Comparison of ENCODE assay signal across 38 cellular contexts in genomic region chr21:14697769-14698168, GRCh38.
"Had no signal": no experiment of that assay in that cellular context is flagged by ENCODE, and none has a peak within 500 bp of the region (broad histone marks: within the 10 kb centered on the region; RNA-seq: fewer than 3 reads in every experiment).

No MANE protein-coding gene starts in this region.

- ATAC-seq: activated naive CD4-positive, alpha-beta T cell treated with anti-CD3 and anti-CD28 coated beads, Interleukin-2, amount 50 U/mL, for 72 hours; activated naive CD8-positive, alpha-beta T cell treated with anti-CD3 and anti-CD28 coated beads, Interleukin-2, amount 50 U/mL, for 24 hours; activated T-cell treated with anti-CD3 and anti-CD28 coated beads, Interleukin-2, amount 50 U/mL, for 4 hours; activated T-cell treated with anti-CD3 and anti-CD28 coated beads, Interleukin-2, amount 50 U/mL, for 72 hours; activated T-helper 17 cell treated with anti-CD3 and anti-CD28 coated beads, Interleukin-2, amount 50 U/mL, for 72 hours; body of pancreas had no signal

- H3K4me1 ChIP-seq: adrenal gland, ascending aorta, breast epithelium had no signal

- H3K36me3 Mint-ChIP-seq: activated naive CD4-positive, alpha-beta T cell treated with anti-CD3 and anti-CD28 coated beads, Interleukin-2, amount 10 ng/mL, durations not matched to agents 7 days and 5 days; activated naive CD4-positive, alpha-beta T cell treated with anti-CD3 and anti-CD28 coated beads, Interleukin-2, amount 50 U/mL, for 24 hours; activated naive CD4-positive, alpha-beta T cell treated with anti-CD3 and anti-CD28 coated beads, Interleukin-2, amount 50 U/mL, for 72 hours; brain had no signal

- H3K4me3 Mint-ChIP-seq: activated naive CD4-positive, alpha-beta T cell treated with anti-CD3 and anti-CD28 coated beads for 36 hours; activated naive CD4-positive, alpha-beta T cell treated with anti-CD3 and anti-CD28 coated beads, Interleukin-2, amount 10 ng/mL, durations not matched to agents 7 days and 5 days; activated naive CD4-positive, alpha-beta T cell treated with anti-CD3 and anti-CD28 coated beads, Interleukin-2, amount 50 U/mL, for 24 hours; activated naive CD8-positive, alpha-beta T cell; activated naive CD8-positive, alpha-beta T cell treated with anti-CD3 and anti-CD28 coated beads for 36 hours; activated naive CD8-positive, alpha-beta T cell treated with anti-CD3 and anti-CD28 coated beads, Interleukin-2, amount 10 ng/mL, durations not matched to agents 7 days and 5 days; activated naive CD8-positive, alpha-beta T cell treated with anti-CD3 and anti-CD28 coated beads, Interleukin-2, amount 50 U/mL, for 24 hours; activated T-cell treated with anti-CD3 and anti-CD28 coated beads, Interleukin-2, amount 50 U/mL, for 24 hours; activated T-cell treated with anti-CD3 and anti-CD28 coated beads, Interleukin-2, amount 50 U/mL, for 4 hours; activated T-cell treated with anti-CD3 and anti-CD28 coated beads, Interleukin-2, amount 50 U/mL, for 72 hours; activated T-helper 1 cell treated with anti-CD3 and anti-CD28 coated beads, Interleukin-12 subunit alpha, Interleukin-12 subunit beta, Interleukin-2, Interleukin-4 antibody, amounts not matched to agents 30 ng/mL and 10 ng/mL and 1 ng/mL, durations not matched to agents 14 hours and 24 hours and 36 hours; activated T-helper 17 cell treated with anti-CD3 and anti-CD28 coated beads, Interleukin-2, amount 50 U/mL, for 72 hours; brain; central memory CD8-positive, alpha-beta T cell had no signal

- H3K27me3 ChIP-seq: adrenal gland, ascending aorta, body of pancreas, brain microvascular endothelial cell, breast epithelium, cardiac muscle cell had no signal

- H3K27me3 Mint-ChIP-seq: activated naive CD4-positive, alpha-beta T cell treated with anti-CD3 and anti-CD28 coated beads, Interleukin-2, amount 10 ng/mL, durations not matched to agents 7 days and 5 days; activated naive CD4-positive, alpha-beta T cell treated with anti-CD3 and anti-CD28 coated beads, Interleukin-2, amount 50 U/mL, for 24 hours; activated naive CD8-positive, alpha-beta T cell; activated naive CD8-positive, alpha-beta T cell treated with anti-CD3 and anti-CD28 coated beads for 36 hours; activated naive CD8-positive, alpha-beta T cell treated with anti-CD3 and anti-CD28 coated beads, Interleukin-2, amount 10 ng/mL, durations not matched to agents 7 days and 5 days; activated naive CD8-positive, alpha-beta T cell treated with anti-CD3 and anti-CD28 coated beads, Interleukin-2, amount 50 U/mL, for 24 hours; activated T-cell treated with anti-CD3 and anti-CD28 coated beads, Interleukin-2, amount 50 U/mL, for 24 hours; activated T-helper 17 cell treated with anti-CD3 and anti-CD28 coated beads, Interleukin-2, amount 50 U/mL, for 72 hours; brain; central memory CD8-positive, alpha-beta T cell had no signal

- H3K27ac ChIP-seq: adrenal gland, ascending aorta, body of pancreas, brain microvascular endothelial cell, breast epithelium, cardiac muscle cell had no signal

- H3K9me3 Mint-ChIP-seq: activated naive CD4-positive, alpha-beta T cell treated with anti-CD3 and anti-CD28 coated beads for 36 hours; activated naive CD4-positive, alpha-beta T cell treated with anti-CD3 and anti-CD28 coated beads, Interleukin-2, amount 50 U/mL, for 24 hours; activated naive CD8-positive, alpha-beta T cell treated with anti-CD3 and anti-CD28 coated beads for 36 hours; activated naive CD8-positive, alpha-beta T cell treated with anti-CD3 and anti-CD28 coated beads, Interleukin-2, amount 50 U/mL, for 24 hours; activated T-cell treated with anti-CD3 and anti-CD28 coated beads, Interleukin-2, amount 50 U/mL, for 24 hours; activated T-cell treated with anti-CD3 and anti-CD28 coated beads, Interleukin-2, amount 50 U/mL, for 4 hours; activated T-cell treated with anti-CD3 and anti-CD28 coated beads, Interleukin-2, amount 50 U/mL, for 72 hours; activated T-helper 1 cell treated with anti-CD3 and anti-CD28 coated beads, Interleukin-12 subunit alpha, Interleukin-12 subunit beta, Interleukin-2, Interleukin-4 antibody, amounts not matched to agents 30 ng/mL and 10 ng/mL and 1 ng/mL, durations not matched to agents 14 hours and 24 hours and 36 hours; activated T-helper 2 cell treated with anti-CD3 and anti-CD28 coated beads, Interferon-gamma antibody, Interleukin-2, Interleukin-4, amounts not matched to agents 10 μg/mL and 5 μg/mL and 100 μg/mL, durations not matched to agents 14 hours and 24 hours and 36 hours; brain; central memory CD8-positive, alpha-beta T cell had no signal

- H3K9me3 ChIP-seq: adrenal gland, ascending aorta, body of pancreas, breast epithelium had no signal

- DNase-seq: activated effector memory CD4-positive, alpha-beta T cell treated with anti-CD3 and anti-CD28 coated beads, Interleukin-2, amount 50 U/mL, for 16 hours; activated effector memory CD4-positive, alpha-beta T cell treated with Interleukin-2 at 50 U/mL for 16 hours; activated gamma-delta T cell; activated gamma-delta T cell treated with Interleukin-2 at 50 U/mL for 16 hours; activated naive CD4-positive, alpha-beta T cell; activated naive CD4-positive, alpha-beta T cell treated with anti-CD3 and anti-CD28 coated beads for 36 hours; activated naive CD4-positive, alpha-beta T cell treated with anti-CD3 and anti-CD28 coated beads, Interleukin-2, amount 10 ng/mL, durations not matched to agents 7 days and 5 days; activated naive CD4-positive, alpha-beta T cell treated with anti-CD3 and anti-CD28 coated beads, Interleukin-2, amount 50 U/mL, for 16 hours; activated naive CD4-positive, alpha-beta T cell treated with Interleukin-2 at 50 U/mL for 16 hours; activated naive CD8-positive, alpha-beta T cell treated with anti-CD3 and anti-CD28 coated beads for 36 hours; activated naive CD8-positive, alpha-beta T cell treated with anti-CD3 and anti-CD28 coated beads, Interleukin-2, amount 10 ng/mL, durations not matched to agents 7 days and 5 days; activated naive CD8-positive, alpha-beta T cell treated with anti-CD3 and anti-CD28 coated beads, Interleukin-2, amount 50 U/mL, for 24 hours; activated T-cell treated with anti-CD3 and anti-CD28 coated beads, Interleukin-2, amount 50 U/mL, for 1 hour; activated T-cell treated with anti-CD3 and anti-CD28 coated beads, Interleukin-2, amount 50 U/mL, for 24 hours; activated T-cell treated with anti-CD3 and anti-CD28 coated beads, Interleukin-2, amount 50 U/mL, for 4 hours; activated T-cell treated with anti-CD3 and anti-CD28 coated beads, Interleukin-2, amount 50 U/mL, for 48 hours; activated T-cell treated with anti-CD3 and anti-CD28 coated beads, Interleukin-2, amount 50 U/mL, for 72 hours; adrenal gland; amniotic stem cell; amygdala; anterior cingulate cortex; aorta; body of pancreas; brain microvascular endothelial cell; caudate nucleus; central memory CD4-positive, alpha-beta T cell; cerebellar nuclear complex had no signal

- H3K4me1 Mint-ChIP-seq: activated naive CD4-positive, alpha-beta T cell treated with anti-CD3 and anti-CD28 coated beads, Interleukin-2, amount 10 ng/mL, durations not matched to agents 7 days and 5 days; activated naive CD8-positive, alpha-beta T cell treated with anti-CD3 and anti-CD28 coated beads, Interleukin-2, amount 10 ng/mL, durations not matched to agents 7 days and 5 days; activated T-helper 17 cell treated with anti-CD3 and anti-CD28 coated beads, Interleukin-2, amount 50 U/mL, for 72 hours; brain; central memory CD8-positive, alpha-beta T cell had no signal

- H3K27ac Mint-ChIP-seq: activated naive CD4-positive, alpha-beta T cell treated with anti-CD3 and anti-CD28 coated beads for 36 hours; activated naive CD4-positive, alpha-beta T cell treated with anti-CD3 and anti-CD28 coated beads, Interleukin-2, amount 10 ng/mL, durations not matched to agents 7 days and 5 days; activated naive CD4-positive, alpha-beta T cell treated with anti-CD3 and anti-CD28 coated beads, Interleukin-2, amount 50 U/mL, for 24 hours; activated naive CD4-positive, alpha-beta T cell treated with anti-CD3 and anti-CD28 coated beads, Interleukin-2, amount 50 U/mL, for 72 hours; activated naive CD8-positive, alpha-beta T cell; activated naive CD8-positive, alpha-beta T cell treated with anti-CD3 and anti-CD28 coated beads for 36 hours; activated naive CD8-positive, alpha-beta T cell treated with anti-CD3 and anti-CD28 coated beads, Interleukin-2, amount 10 ng/mL, durations not matched to agents 7 days and 5 days; activated naive CD8-positive, alpha-beta T cell treated with anti-CD3 and anti-CD28 coated beads, Interleukin-2, amount 50 U/mL, for 24 hours; activated T-cell treated with anti-CD3 and anti-CD28 coated beads, Interleukin-2, amount 50 U/mL, for 24 hours; activated T-cell treated with anti-CD3 and anti-CD28 coated beads, Interleukin-2, amount 50 U/mL, for 72 hours; activated T-helper 1 cell treated with anti-CD3 and anti-CD28 coated beads, Interleukin-12 subunit alpha, Interleukin-12 subunit beta, Interleukin-2, Interleukin-4 antibody, amounts not matched to agents 30 ng/mL and 10 ng/mL and 1 ng/mL, durations not matched to agents 14 hours and 24 hours and 36 hours; activated T-helper 17 cell treated with anti-CD3 and anti-CD28 coated beads, Interleukin-2, amount 50 U/mL, for 72 hours; activated T-helper 2 cell treated with anti-CD3 and anti-CD28 coated beads, Interferon-gamma antibody, Interleukin-2, Interleukin-4, amounts not matched to agents 10 μg/mL and 5 μg/mL and 100 μg/mL, durations not matched to agents 14 hours and 24 hours and 36 hours; brain had no signal

- H3K4me3 ChIP-seq: adrenal gland, ascending aorta, body of pancreas, breast epithelium, cardiac muscle cell had no signal

- H3K36me3 ChIP-seq: adrenal gland, ascending aorta, brain microvascular endothelial cell, breast epithelium, cardiac muscle cell had no signal
